Comparison of ENCODE assay signal across 1 cellular context in the genomic region with DNA sequence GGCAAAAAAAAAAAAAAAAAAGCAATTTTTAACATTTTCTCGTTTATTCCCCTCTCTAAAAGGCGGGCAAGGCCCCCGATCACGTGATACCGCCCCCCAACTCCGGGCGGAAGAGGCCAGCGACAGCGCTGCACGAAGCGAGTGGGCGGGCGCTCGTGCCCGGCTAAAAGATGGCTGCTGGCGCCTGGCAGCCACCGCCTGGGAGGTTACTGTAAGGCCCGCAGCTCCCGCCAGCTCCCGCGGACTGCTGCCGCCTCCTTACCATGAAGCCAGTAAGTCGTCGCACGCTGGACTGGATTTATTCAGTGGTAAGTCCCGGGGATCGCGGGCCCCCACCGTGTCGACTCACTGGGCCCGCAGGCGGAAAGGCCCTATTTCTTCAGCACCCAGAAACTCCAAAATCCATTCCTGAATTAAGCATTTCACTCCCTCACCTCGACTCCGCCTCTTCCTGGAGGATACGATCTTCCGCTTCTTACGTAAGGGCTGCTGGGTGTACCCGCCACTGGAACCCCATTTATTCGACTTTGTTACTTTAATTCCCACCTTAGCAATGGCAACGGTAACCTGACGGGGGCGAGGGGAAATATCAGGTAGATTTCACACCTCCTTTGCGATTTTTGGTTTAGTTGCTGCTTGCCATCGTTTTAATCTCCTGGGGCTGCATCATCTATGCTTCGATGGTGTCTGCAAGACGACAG.
A peak's percentile ranks its signal among the peaks of the same experiment; 100 is the strongest.
TF ChIP-seq lines count a peak whose summit lies in the region.

A gene with protein sequence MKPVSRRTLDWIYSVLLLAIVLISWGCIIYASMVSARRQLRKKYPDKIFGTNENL (plus strand): TSS at position 156 of the 701 bp plus-strand sequence. CDS start 108 bp downstream, at position 264.
A gene (minus strand): TSS at position 415 of the 701 bp plus-strand sequence. CDS start 150 bp downstream, at position 265.

TF ChIP-seq in HepG2, 621 proteins besides CTCF, POLR2A, EP300 and RAD21 (continued from another document and continues in another):
- TF ChIP-seq, protein P1, sequence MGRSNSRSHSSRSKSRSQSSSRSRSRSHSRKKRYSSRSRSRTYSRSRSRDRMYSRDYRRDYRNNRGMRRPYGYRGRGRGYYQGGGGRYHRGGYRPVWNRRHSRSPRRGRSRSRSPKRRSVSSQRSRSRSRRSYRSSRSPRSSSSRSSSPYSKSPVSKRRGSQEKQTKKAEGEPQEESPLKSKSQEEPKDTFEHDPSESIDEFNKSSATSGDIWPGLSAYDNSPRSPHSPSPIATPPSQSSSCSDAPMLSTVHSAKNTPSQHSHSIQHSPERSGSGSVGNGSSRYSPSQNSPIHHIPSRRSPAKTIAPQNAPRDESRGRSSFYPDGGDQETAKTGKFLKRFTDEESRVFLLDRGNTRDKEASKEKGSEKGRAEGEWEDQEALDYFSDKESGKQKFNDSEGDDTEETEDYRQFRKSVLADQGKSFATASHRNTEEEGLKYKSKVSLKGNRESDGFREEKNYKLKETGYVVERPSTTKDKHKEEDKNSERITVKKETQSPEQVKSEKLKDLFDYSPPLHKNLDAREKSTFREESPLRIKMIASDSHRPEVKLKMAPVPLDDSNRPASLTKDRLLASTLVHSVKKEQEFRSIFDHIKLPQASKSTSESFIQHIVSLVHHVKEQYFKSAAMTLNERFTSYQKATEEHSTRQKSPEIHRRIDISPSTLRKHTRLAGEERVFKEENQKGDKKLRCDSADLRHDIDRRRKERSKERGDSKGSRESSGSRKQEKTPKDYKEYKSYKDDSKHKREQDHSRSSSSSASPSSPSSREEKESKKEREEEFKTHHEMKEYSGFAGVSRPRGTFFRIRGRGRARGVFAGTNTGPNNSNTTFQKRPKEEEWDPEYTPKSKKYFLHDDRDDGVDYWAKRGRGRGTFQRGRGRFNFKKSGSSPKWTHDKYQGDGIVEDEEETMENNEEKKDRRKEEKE (IDR thresholded peaks at IDR 0.05), result no peak
- TF ChIP-seq HCFC1 (IDR thresholded peaks at IDR 0.05; ENCODE audit: low read depth, low read length), result peak; percentile 80
- TF ChIP-seq NFIB (CRISPR knock-in tag; IDR thresholded peaks at IDR 0.05; ENCODE audit: borderline replicate concordance), result no peak
- no peak; the same call in 1 of the 2 replicates for TF ChIP-seq BRD4 (CRISPR knock-in tag; IDR thresholded peaks at IDR 0.05)
- TF ChIP-seq SMAD9 (CRISPR knock-in tag; IDR thresholded peaks at IDR 0.05), result peak; percentile 72; the same call in 1 of the 2 replicates
- peak; percentile 66; the same call in 1 of the 2 replicates for TF ChIP-seq KMT2A (CRISPR knock-in tag; IDR thresholded peaks at IDR 0.05)
- TF ChIP-seq ZNF768 (CRISPR knock-in tag; IDR thresholded peaks at IDR 0.05), result peak; percentile 60; the same call in 1 of the 2 replicates
- no peak for TF ChIP-seq ZSCAN30 (CRISPR knock-in tag; IDR thresholded peaks at IDR 0.05)
- TF ChIP-seq, protein P2, sequence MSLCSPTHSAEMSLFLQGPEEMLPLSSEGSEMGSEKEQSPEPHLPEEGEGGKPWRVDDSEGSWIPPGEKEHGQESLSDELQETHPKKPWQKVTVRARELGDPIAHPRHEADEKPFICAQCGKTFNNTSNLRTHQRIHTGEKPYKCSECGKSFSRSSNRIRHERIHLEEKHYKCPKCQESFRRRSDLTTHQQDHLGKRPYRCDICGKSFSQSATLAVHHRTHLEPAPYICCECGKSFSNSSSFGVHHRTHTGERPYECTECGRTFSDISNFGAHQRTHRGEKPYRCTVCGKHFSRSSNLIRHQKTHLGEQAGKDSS (CRISPR knock-in tag; IDR thresholded peaks at IDR 0.05; ENCODE audit: borderline replicate concordance, low read depth), result peak; percentile 54; the same call in 1 of the 2 replicates
- no peak for TF ChIP-seq ZC3H4 (CRISPR knock-in tag; IDR thresholded peaks at IDR 0.05; ENCODE audit: borderline replicate concordance)
- TF ChIP-seq NCOA5 (CRISPR knock-in tag; IDR thresholded peaks at IDR 0.05), result no peak
- peak; percentile 81; the same call in 1 of the 2 replicates for TF ChIP-seq ZNF564 (CRISPR knock-in tag; IDR thresholded peaks at IDR 0.05)
- no peak; the same call in 1 of the 2 replicates for TF ChIP-seq NCOA2 (CRISPR knock-in tag; IDR thresholded peaks at IDR 0.05)
- TF ChIP-seq, protein P3, sequence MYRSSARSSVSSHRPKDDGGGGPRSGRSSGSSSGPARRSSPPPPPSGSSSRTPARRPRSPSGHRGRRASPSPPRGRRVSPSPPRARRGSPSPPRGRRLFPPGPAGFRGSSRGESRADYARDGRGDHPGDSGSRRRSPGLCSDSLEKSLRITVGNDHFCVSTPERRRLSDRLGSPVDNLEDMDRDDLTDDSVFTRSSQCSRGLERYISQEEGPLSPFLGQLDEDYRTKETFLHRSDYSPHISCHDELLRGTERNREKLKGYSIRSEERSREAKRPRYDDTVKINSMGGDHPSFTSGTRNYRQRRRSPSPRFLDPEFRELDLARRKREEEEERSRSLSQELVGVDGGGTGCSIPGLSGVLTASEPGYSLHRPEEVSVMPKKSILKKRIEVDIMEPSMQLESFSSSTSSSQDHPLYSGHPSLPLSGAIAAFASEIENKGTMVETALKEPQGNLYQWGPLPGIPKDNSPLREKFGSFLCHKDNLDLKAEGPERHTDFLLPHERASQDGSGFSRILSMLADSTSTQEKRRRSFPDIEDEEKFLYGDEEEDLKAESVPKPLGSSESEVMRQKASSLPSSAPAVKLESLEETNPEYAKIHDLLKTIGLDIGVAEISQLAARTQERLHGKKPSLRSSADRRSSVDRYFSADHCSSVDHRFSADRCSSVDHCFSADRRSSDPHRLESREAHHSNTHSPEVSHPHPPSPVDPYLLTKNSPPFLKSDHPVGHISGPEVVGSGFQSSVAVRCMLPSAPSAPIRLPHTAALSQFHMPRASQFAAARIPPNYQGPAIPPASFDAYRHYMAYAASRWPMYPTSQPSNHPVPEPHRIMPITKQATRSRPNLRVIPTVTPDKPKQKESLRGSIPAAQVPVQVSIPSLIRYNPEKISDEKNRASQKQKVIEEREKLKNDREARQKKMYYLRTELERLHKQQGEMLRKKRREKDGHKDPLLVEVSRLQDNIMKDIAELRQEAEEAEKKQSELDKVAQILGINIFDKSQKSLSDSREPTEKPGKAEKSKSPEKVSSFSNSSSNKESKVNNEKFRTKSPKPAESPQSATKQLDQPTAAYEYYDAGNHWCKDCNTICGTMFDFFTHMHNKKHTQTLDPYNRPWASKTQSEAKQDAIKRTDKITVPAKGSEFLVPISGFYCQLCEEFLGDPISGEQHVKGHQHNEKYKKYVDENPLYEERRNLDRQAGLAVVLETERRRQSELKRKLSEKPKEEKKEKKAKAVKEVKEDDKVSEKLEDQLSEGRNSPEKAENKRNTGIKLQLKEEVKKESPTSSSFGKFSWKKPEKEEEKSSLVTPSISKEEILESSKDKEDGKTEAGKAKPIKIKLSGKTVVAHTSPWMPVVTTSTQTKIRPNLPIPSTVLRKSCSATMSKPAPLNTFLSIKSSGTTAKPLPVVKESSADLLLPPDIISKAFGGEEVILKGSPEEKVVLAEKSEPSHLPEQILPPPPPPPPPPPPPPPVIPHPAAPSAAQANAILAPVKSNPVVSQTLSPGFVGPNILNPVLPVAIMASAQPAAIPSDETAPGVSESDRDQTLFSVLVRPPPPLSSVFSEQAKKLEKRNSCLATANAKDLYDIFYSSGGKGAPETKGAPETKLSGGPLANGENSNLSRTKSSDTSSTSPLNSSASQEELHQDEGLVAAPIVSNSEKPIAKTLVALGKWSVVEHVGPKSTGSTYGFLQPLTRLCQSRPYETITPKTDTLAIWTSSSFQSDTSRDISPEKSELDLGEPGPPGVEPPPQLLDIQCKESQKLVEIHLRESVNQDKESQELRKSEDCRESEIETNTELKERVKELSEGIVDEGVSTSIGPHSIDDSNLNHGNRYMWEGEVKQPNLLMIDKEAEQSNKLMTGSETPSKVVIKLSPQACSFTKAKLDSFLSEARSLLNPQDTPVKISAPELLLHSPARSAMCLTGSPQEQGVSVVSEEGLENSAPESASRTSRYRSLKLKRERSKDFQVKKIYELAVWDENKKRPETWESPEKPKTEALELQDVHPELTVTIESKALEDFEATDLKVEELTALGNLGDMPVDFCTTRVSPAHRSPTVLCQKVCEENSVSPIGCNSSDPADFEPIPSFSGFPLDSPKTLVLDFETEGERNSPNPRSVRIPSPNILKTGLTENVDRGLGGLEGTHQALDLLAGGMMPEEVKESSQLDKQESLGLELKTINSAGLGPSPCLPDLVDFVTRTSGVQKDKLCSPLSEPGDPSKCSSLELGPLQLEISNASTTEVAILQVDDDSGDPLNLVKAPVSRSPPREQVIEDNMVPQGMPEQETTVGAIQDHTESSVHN (CRISPR knock-in tag; IDR thresholded peaks at IDR 0.05), result no peak
- no peak for TF ChIP-seq PLRG1 (conservative IDR thresholded peaks at IDR 0.05)
- no peak for TF ChIP-seq ONECUT2 (CRISPR knock-in tag; IDR thresholded peaks at IDR 0.05)
- no peak for TF ChIP-seq REPIN1 (CRISPR knock-in tag; IDR thresholded peaks at IDR 0.05; ENCODE audit: borderline replicate concordance, low read depth)
- TF ChIP-seq, protein P4, sequence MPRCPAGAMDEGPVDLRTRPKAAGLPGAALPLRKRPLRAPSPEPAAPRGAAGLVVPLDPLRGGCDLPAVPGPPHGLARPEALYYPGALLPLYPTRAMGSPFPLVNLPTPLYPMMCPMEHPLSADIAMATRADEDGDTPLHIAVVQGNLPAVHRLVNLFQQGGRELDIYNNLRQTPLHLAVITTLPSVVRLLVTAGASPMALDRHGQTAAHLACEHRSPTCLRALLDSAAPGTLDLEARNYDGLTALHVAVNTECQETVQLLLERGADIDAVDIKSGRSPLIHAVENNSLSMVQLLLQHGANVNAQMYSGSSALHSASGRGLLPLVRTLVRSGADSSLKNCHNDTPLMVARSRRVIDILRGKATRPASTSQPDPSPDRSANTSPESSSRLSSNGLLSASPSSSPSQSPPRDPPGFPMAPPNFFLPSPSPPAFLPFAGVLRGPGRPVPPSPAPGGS (CRISPR knock-in tag; IDR thresholded peaks at IDR 0.05), result peak; percentile 46; the same call in 1 of the 2 replicates
- no peak for TF ChIP-seq REXO4 (CRISPR knock-in tag; IDR thresholded peaks at IDR 0.05; ENCODE audit: borderline replicate concordance)
- peak; percentile 75 for TF ChIP-seq YEATS4 (CRISPR knock-in tag; IDR thresholded peaks at IDR 0.05; ENCODE audit: borderline replicate concordance)
- no peak for TF ChIP-seq ZNF567 (CRISPR knock-in tag; IDR thresholded peaks at IDR 0.05; ENCODE audit: borderline replicate concordance)
- peak; percentile 70 for TF ChIP-seq BHLHE40 (IDR thresholded peaks at IDR 0.05; ENCODE audit: low read length)
- TF ChIP-seq JUN (CRISPR knock-in tag; IDR thresholded peaks at IDR 0.05), result no peak
- 0 out of 2 replicates have a peak, but pooled peaks have one; percentile 32 for TF ChIP-seq ZSCAN25 (CRISPR knock-in tag; IDR thresholded peaks at IDR 0.05)
- TF ChIP-seq, protein P5, sequence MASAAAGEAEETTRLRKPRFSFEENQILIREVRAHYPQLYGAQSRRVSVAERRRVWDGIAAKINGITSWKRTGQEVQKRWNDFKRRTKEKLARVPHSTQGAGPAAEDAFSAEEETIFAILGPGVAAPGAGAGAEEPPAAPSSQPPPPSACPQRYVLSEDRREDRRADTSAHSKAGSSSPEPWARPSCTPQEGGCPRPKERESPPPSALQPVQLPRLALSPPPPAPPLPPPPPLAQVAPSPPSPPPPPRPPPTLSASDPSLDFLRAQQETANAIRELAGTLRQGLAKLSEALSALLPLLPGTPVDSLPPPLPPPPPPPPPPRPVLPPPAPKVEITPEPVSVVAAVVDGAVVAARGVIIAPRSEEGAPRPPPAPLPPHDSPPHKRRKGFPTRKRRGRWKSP (CRISPR knock-in tag; IDR thresholded peaks at IDR 0.05), result no peak; the same call in 1 of the 2 replicates
- no peak for TF ChIP-seq STAG1 (CRISPR knock-in tag; IDR thresholded peaks at IDR 0.05)
- TF ChIP-seq ZNF468 (CRISPR knock-in tag; IDR thresholded peaks at IDR 0.05), result no peak
- TF ChIP-seq, protein P6, sequence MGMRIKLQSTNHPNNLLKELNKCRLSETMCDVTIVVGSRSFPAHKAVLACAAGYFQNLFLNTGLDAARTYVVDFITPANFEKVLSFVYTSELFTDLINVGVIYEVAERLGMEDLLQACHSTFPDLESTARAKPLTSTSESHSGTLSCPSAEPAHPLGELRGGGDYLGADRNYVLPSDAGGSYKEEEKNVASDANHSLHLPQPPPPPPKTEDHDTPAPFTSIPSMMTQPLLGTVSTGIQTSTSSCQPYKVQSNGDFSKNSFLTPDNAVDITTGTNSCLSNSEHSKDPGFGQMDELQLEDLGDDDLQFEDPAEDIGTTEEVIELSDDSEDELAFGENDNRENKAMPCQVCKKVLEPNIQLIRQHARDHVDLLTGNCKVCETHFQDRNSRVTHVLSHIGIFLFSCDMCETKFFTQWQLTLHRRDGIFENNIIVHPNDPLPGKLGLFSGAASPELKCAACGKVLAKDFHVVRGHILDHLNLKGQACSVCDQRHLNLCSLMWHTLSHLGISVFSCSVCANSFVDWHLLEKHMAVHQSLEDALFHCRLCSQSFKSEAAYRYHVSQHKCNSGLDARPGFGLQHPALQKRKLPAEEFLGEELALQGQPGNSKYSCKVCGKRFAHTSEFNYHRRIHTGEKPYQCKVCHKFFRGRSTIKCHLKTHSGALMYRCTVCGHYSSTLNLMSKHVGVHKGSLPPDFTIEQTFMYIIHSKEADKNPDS (CRISPR knock-in tag; IDR thresholded peaks at IDR 0.05), result no peak
- TF ChIP-seq ZNF777 (CRISPR knock-in tag; IDR thresholded peaks at IDR 0.05), result no peak
- TF ChIP-seq MAZ (IDR thresholded peaks at IDR 0.05; ENCODE audit: borderline replicate concordance, low read depth, low read length), result peak; percentile 80; the same call in 1 of the 2 replicates
- TF ChIP-seq MAZ (CRISPR knock-in tag; IDR thresholded peaks at IDR 0.05; ENCODE audit: low read depth), result peak; percentile 71; the same call in 1 of the 2 replicates
- TF ChIP-seq EED (CRISPR knock-in tag; IDR thresholded peaks at IDR 0.05), result 0 out of 2 replicates have a peak, but pooled peaks have one; percentile 29
- peak; percentile 88 for TF ChIP-seq ASH2L (IDR thresholded peaks at IDR 0.05; ENCODE audit: insufficient read length, low read depth, low read length)
- peak; percentile 99 for TF ChIP-seq YY1 (IDR thresholded peaks at IDR 0.05; ENCODE audit: insufficient read depth, insufficient replicate concordance, low read depth, low read length)
- TF ChIP-seq ATRX (CRISPR knock-in tag; IDR thresholded peaks at IDR 0.05; ENCODE audit: borderline replicate concordance), result no peak
- 0 out of 2 replicates have a peak, but pooled peaks have one; percentile 23 for TF ChIP-seq ZSCAN29 (CRISPR knock-in tag; conservative IDR thresholded peaks at IDR 0.05)
- no peak for TF ChIP-seq TGIF2 (CRISPR knock-in tag; IDR thresholded peaks at IDR 0.05)
- TF ChIP-seq ZNF816 (CRISPR knock-in tag; IDR thresholded peaks at IDR 0.05; ENCODE audit: borderline replicate concordance), result peak; percentile 87
- no peak for TF ChIP-seq SYNCRIP (IDR thresholded peaks at IDR 0.05; ENCODE audit: insufficient read depth, low read depth, low read length)
- TF ChIP-seq, protein P7, sequence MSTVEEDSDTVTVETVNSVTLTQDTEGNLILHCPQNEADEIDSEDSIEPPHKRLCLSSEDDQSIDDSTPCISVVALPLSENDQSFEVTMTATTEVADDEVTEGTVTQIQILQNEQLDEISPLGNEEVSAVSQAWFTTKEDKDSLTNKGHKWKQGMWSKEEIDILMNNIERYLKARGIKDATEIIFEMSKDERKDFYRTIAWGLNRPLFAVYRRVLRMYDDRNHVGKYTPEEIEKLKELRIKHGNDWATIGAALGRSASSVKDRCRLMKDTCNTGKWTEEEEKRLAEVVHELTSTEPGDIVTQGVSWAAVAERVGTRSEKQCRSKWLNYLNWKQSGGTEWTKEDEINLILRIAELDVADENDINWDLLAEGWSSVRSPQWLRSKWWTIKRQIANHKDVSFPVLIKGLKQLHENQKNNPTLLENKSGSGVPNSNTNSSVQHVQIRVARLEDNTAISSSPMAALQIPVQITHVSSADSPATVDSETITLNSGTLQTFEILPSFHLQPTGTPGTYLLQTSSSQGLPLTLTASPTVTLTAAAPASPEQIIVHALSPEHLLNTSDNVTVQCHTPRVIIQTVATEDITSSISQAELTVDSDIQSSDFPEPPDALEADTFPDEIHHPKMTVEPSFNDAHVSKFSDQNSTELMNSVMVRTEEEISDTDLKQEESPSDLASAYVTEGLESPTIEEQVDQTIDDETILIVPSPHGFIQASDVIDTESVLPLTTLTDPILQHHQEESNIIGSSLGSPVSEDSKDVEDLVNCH (CRISPR knock-in tag; IDR thresholded peaks at IDR 0.05), result 0 out of 2 replicates have a peak, but pooled peaks have one; percentile 58
